9 cellular contexts compared by ENCODE assay signal in genomic region chr17:16419929-16420271, GRCh38. TPM values are rescaled to one million over a fixed set of nuclear protein-coding genes. Genes with fewer than 3 reads are reported as not detected.
DNase-seq lines count a peak whose midpoint lies in the region; ATAC-seq lines count a peak whose summit lies in the region.
"Had no signal": no experiment of that assay in that cellular context is flagged by ENCODE, and none has a peak within 500 bp of the region (broad histone marks: within the 10 kb centered on the region; RNA-seq: fewer than 3 reads in every experiment).

No MANE protein-coding gene starts in this region.

- H3K27me3 Mint-ChIP-seq in central memory CD8-positive, alpha-beta T cell, result no peaks in the 10 kb centered on the region
- H3K27me3 Mint-ChIP-seq: IgD-negative memory B cell had no signal

- peaks cover 49% of the 10 kb centered on the region for H3K4me1 Mint-ChIP-seq in central memory CD8-positive, alpha-beta T cell

- H3K27ac Mint-ChIP-seq in central memory CD8-positive, alpha-beta T cell (ENCODE audit: low read depth), result peak overlapping the region; percentile 89

- peak overlapping the region in 20 of 21 experiments; percentile 28 to 97 (median 76) for H3K27ac ChIP-seq in skin epidermis

- H3K4me3 Mint-ChIP-seq in central memory CD8-positive, alpha-beta T cell, result peak overlapping the region; percentile 96

- DNase-seq in SK-N-DZ (ENCODE audit: low spot score), result peak; percentile 7
- no peak for DNase-seq in central memory CD8-positive, alpha-beta T cell (ENCODE audit: low spot score in 2 of 2)
- no peak for DNase-seq in NCI-H69 (lab: John Stamatoyannopoulos, UW)
- DNase-seq in Kasumi-1 (lab: John Stamatoyannopoulos, UW), result no peak
- DNase-seq in HuH-7 (ENCODE audit: low spot score), result no peak

- no peaks in the 10 kb centered on the region for H3K9me3 Mint-ChIP-seq in central memory CD8-positive, alpha-beta T cell
- H3K9me3 Mint-ChIP-seq: IgD-negative memory B cell had no signal

- H3K36me3 Mint-ChIP-seq in central memory CD8-positive, alpha-beta T cell (ENCODE audit: insufficient read depth), result peaks cover 71% of the 10 kb centered on the region

- ATAC-seq in GM18907 (IDR thresholded peaks at IDR 0.05; ENCODE audit: unreplicated experiment) (peak; percentile 5), GM18519 (IDR thresholded peaks at IDR 0.05; ENCODE audit: low FRiP score, unreplicated experiment) (no peak)
- ATAC-seq in central memory CD8-positive, alpha-beta T cell (replicated peaks; ENCODE audit: extremely low read depth, poor library complexity, severe bottlenecking), result no peak

- no peak overlapping the region for H3K4me3 ChIP-seq in skin epidermis

RNA-seq across cellular contexts. Expression of gene TRPV2, which starts 4.5 kb away (rescaled TPM):
- polyA plus RNA-seq in SK-N-DZ (2014; cell fraction: cytosol; rRNA removed), result 1.1 and 2.8 TPM in 2 replicates
- polyA plus RNA-seq in SK-N-DZ (2014; cell fraction: nucleus; rRNA removed), result 1.2 and 2.4 TPM in 2 replicates

RNA-seq across cellular contexts. Expression of gene UBB, which starts 39.0 kb away (rescaled TPM):
- polyA plus RNA-seq in SK-N-DZ (2014; cell fraction: cytosol; rRNA removed), result 3,108 and 3,290 TPM in 2 replicates
- 1,029 and 1,296 TPM in 2 replicates for polyA plus RNA-seq in SK-N-DZ (2014; cell fraction: nucleus; rRNA removed)
